In genomic region chr9:36922548-36922947, GRCh38 we compare ENCODE assay signal across 16 cellular contexts.
DNase-seq lines count a peak whose midpoint lies in the region; ATAC-seq and TF ChIP-seq lines count a peak whose summit lies in the region.
"Had no signal": no experiment of that assay in that cellular context is flagged by ENCODE, and none has a peak within 500 bp of the region (broad histone marks: within the 10 kb centered on the region; RNA-seq: fewer than 3 reads in every experiment).

No MANE protein-coding gene starts in this region.

- POLR2A ChIA-PET in PC-3 (lab: Charles Lee; ENCODE audit: unreplicated experiment) = no interaction called here

- no peaks in the 10 kb centered on the region for H3K9me3 ChIP-seq in PC-3 (ENCODE audit: low read length)
- H3K9me3 ChIP-seq: right atrium auricular region had no signal

- H3K36me3 Mint-ChIP-seq in activated naive CD8-positive, alpha-beta T cell treated with anti-CD3 and anti-CD28 coated beads, Interleukin-2, amount 50 U/mL, for 24 hours (ENCODE audit: low read depth) = peaks cover 2% of the 10 kb centered on the region
- H3K36me3 Mint-ChIP-seq in activated naive CD8-positive, alpha-beta T cell treated with anti-CD3 and anti-CD28 coated beads for 36 hours = no peaks in the 10 kb centered on the region
- peaks cover 88% of the 10 kb centered on the region for H3K36me3 Mint-ChIP-seq in stimulated activated memory B cell treated with anti-CD40 and anti-IgM and Interleukin-4, amounts not matched to agents 10 μg/mL and 1 μg/mL and 100 μg/mL, for 72 hours

- H2AFZ ChIP-seq in PC-3 (ENCODE audit: low read length) = no peak overlapping the region
- H2AFZ ChIP-seq: PC-9 had no signal

- no peaks in the 10 kb centered on the region for H4K20me1 ChIP-seq in PC-3 (ENCODE audit: low read length)

- H3K9me2 ChIP-seq in PC-3 (replicated peaks; ENCODE audit: low read length) = no peaks in the 10 kb centered on the region

- H3K4me3 Mint-ChIP-seq in activated naive CD8-positive, alpha-beta T cell treated with anti-CD3 and anti-CD28 coated beads, Interleukin-2, amount 50 U/mL, for 24 hours = no peak overlapping the region
- H3K4me3 Mint-ChIP-seq in activated naive CD8-positive, alpha-beta T cell treated with anti-CD3 and anti-CD28 coated beads for 36 hours = no peak overlapping the region
- no peak overlapping the region for H3K4me3 Mint-ChIP-seq in stimulated activated memory B cell treated with anti-CD40 and anti-IgM and Interleukin-4, amounts not matched to agents 10 μg/mL and 1 μg/mL and 100 μg/mL, for 72 hours
- H3K4me3 Mint-ChIP-seq: H9 had no signal

- H3K36me3 ChIP-seq in PC-3 (ENCODE audit: low read depth, low read length) = no peaks in the 10 kb centered on the region
- H3K36me3 ChIP-seq: right atrium auricular region had no signal

- no peaks in the 10 kb centered on the region for H3K9me3 Mint-ChIP-seq in activated naive CD8-positive, alpha-beta T cell treated with anti-CD3 and anti-CD28 coated beads, Interleukin-2, amount 50 U/mL, for 24 hours
- H3K9me3 Mint-ChIP-seq in activated naive CD8-positive, alpha-beta T cell treated with anti-CD3 and anti-CD28 coated beads for 36 hours = no peaks in the 10 kb centered on the region
- H3K9me3 Mint-ChIP-seq in stimulated activated memory B cell treated with anti-CD40 and anti-IgM and Interleukin-4, amounts not matched to agents 10 μg/mL and 1 μg/mL and 100 μg/mL, for 72 hours = no peaks in the 10 kb centered on the region
- H3K9me3 Mint-ChIP-seq: H9 had no signal

- ATAC-seq in activated naive CD8-positive, alpha-beta T cell treated with anti-CD3 and anti-CD28 coated beads, Interleukin-2, amount 50 U/mL, for 24 hours = peak; percentile 51
- ATAC-seq in PC-3 = peak; percentile 45
- no peak for ATAC-seq in stimulated activated memory B cell treated with anti-CD40 and anti-IgM and Interleukin-4, amounts not matched to agents 10 μg/mL and 1 μg/mL and 100 μg/mL, for 72 hours
- ATAC-seq in GM21447 (IDR thresholded peaks at IDR 0.05; ENCODE audit: unreplicated experiment) = no peak
- no peak for ATAC-seq in sciatic nerve

- peak overlapping the region; percentile 41; the same call in 1 of the 2 replicates for H3K4me2 ChIP-seq in PC-3 (ENCODE audit: low read length)
- H3K4me2 ChIP-seq: PC-9 had no signal

- BruUV-seq in PC-3 (replicated peaks; lab: Mats Ljungman, UMichigan) = no TSS peak

- H3K79me2 ChIP-seq in PC-3 (ENCODE audit: low read length) = no peaks in the 10 kb centered on the region

- H3F3A ChIP-seq in PC-3 (ENCODE audit: low read length, unreplicated experiment) = no peaks in the 10 kb centered on the region

- H3K27me3 ChIP-seq in PC-3 (ENCODE audit: low read length) = no peaks in the 10 kb centered on the region
- H3K27me3 ChIP-seq: right atrium auricular region had no signal

- no peak for TF ChIP-seq CTCF in PC-3 (conservative IDR thresholded peaks at IDR 0.05; ENCODE audit: low read depth, low read length)
- TF ChIP-seq CTCF in fibroblast of villous mesenchyme (IDR thresholded peaks at IDR 0.05; ENCODE audit: insufficient read depth, low read depth, low read length) = no peak

- peaks cover 16% of the 10 kb centered on the region for H3K4me1 Mint-ChIP-seq in activated naive CD8-positive, alpha-beta T cell treated with anti-CD3 and anti-CD28 coated beads, Interleukin-2, amount 50 U/mL, for 24 hours
- H3K4me1 Mint-ChIP-seq in activated naive CD8-positive, alpha-beta T cell treated with anti-CD3 and anti-CD28 coated beads for 36 hours = peaks cover 9% of the 10 kb centered on the region
- H3K4me1 Mint-ChIP-seq in stimulated activated memory B cell treated with anti-CD40 and anti-IgM and Interleukin-4, amounts not matched to agents 10 μg/mL and 1 μg/mL and 100 μg/mL, for 72 hours = peaks cover 80% of the 10 kb centered on the region

- no peak for DNase-seq in activated naive CD8-positive, alpha-beta T cell treated with anti-CD3 and anti-CD28 coated beads, Interleukin-2, amount 50 U/mL, for 24 hours
- DNase-seq in activated naive CD8-positive, alpha-beta T cell treated with anti-CD3 and anti-CD28 coated beads for 36 hours = no peak
- DNase-seq in PC-3 (peak; percentile 55), fibroblast of villous mesenchyme (ENCODE audit: low read depth) (peak; percentile 5), sciatic nerve (ENCODE audit: low spot score) (no peak), NCI-H1092 treated with DMSO at 0.1 percent for 48 hours (lab: John Stamatoyannopoulos, UW) (no peak)
- DNase-seq: activated gamma-delta T cell treated with Interleukin-2 at 50 U/mL for 16 hours; COR-L47; H9; NCI-H2029; NCI-H510A; PC-9; stimulated activated CD4-positive, alpha-beta T cell treated with anti-CD3 and anti-CD28 coated beads, Interleukin-1b, Interleukin-23, amount 100 ng/mL, for 48 hours had no signal

- CTCF ChIA-PET in PC-3 (lab: Charles Lee) = no interaction called here

- no peak overlapping the region for H3K27ac Mint-ChIP-seq in activated naive CD8-positive, alpha-beta T cell treated with anti-CD3 and anti-CD28 coated beads, Interleukin-2, amount 50 U/mL, for 24 hours
- H3K27ac Mint-ChIP-seq in activated naive CD8-positive, alpha-beta T cell treated with anti-CD3 and anti-CD28 coated beads for 36 hours = no peak overlapping the region
- peak overlapping the region; percentile 79 for H3K27ac Mint-ChIP-seq in stimulated activated memory B cell treated with anti-CD40 and anti-IgM and Interleukin-4, amounts not matched to agents 10 μg/mL and 1 μg/mL and 100 μg/mL, for 72 hours

- no peak overlapping the region for H3K9ac ChIP-seq in PC-3 (ENCODE audit: low read length)

- peaks cover 40% of the 10 kb centered on the region for H3K4me1 ChIP-seq in PC-3 (ENCODE audit: insufficient read depth, low read length)
- H3K4me1 ChIP-seq: right atrium auricular region had no signal

- intact Hi-C loops in PC-3 (cut with micrococcal nuclease) (no loop called here), sciatic nerve (cut with DNase I) (no loop called here)

- peaks cover 23% of the 10 kb centered on the region for H3K27me3 Mint-ChIP-seq in activated naive CD8-positive, alpha-beta T cell treated with anti-CD3 and anti-CD28 coated beads, Interleukin-2, amount 50 U/mL, for 24 hours
- peaks cover 9% of the 10 kb centered on the region for H3K27me3 Mint-ChIP-seq in activated naive CD8-positive, alpha-beta T cell treated with anti-CD3 and anti-CD28 coated beads for 36 hours
- H3K27me3 Mint-ChIP-seq in stimulated activated memory B cell treated with anti-CD40 and anti-IgM and Interleukin-4, amounts not matched to agents 10 μg/mL and 1 μg/mL and 100 μg/mL, for 72 hours = no peaks in the 10 kb centered on the region

- no peak overlapping the region for H3K27ac ChIP-seq in PC-3 (ENCODE audit: low read length)
- H3K27ac ChIP-seq: PC-9, right atrium auricular region had no signal

- no peak overlapping the region for H3K4me3 ChIP-seq in PC-3 (ENCODE audit: low read length)
- H3K4me3 ChIP-seq in fibroblast of villous mesenchyme (ENCODE audit: low read depth, low read length) = no peak overlapping the region
- H3K4me3 ChIP-seq: PC-9, right atrium auricular region had no signal

Comparison
In these comparisons a context has a peak if more than half of its experiments do, and no peak if none do; other contexts are left out.
1. ATAC-seq: peak in activated naive CD8-positive, alpha-beta T cell treated with anti-CD3 and anti-CD28 coated beads, Interleukin-2, amount 50 U/mL, for 24 hours (single experiment) and PC-3 (single experiment); none in stimulated activated memory B cell treated with anti-CD40 and anti-IgM and Interleukin-4, amounts not matched to agents 10 μg/mL and 1 μg/mL and 100 μg/mL, for 72 hours (single experiment), GM21447 (single experiment) and sciatic nerve (single experiment).
2. DNase-seq: peak in PC-3 (single experiment) and fibroblast of villous mesenchyme (single experiment); none in activated naive CD8-positive, alpha-beta T cell treated with anti-CD3 and anti-CD28 coated beads, Interleukin-2, amount 50 U/mL, for 24 hours (single experiment), activated naive CD8-positive, alpha-beta T cell treated with anti-CD3 and anti-CD28 coated beads for 36 hours (single experiment), sciatic nerve (single experiment) and NCI-H1092 treated with DMSO at 0.1 percent for 48 hours (single experiment).